10 cellular contexts compared by ENCODE assay signal in the genomic region with DNA sequence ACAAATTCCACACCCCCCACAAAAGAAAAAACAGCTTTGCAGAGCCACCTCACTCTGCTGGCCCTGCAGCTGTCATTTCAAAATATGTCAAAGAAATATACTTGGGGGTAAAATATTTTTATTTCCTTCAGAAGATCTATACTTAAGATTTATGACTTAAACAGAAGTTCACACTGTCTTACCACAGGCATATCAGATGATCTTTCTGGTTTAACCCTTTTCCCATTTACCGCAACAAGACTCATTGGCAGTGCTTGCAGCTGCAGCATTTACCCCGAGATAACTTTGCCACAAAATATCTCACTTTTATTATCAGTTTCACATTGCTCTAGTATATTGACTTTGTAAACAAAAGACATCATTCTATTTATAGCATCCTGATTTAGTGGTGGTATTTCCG.
"Had no signal": no experiment of that assay in that cellular context is flagged by ENCODE, and none has a peak within 500 bp of the region (broad histone marks: within the 10 kb centered on the region; RNA-seq: fewer than 3 reads in every experiment).

No MANE protein-coding gene starts in this region.

- H3K27ac Mint-ChIP-seq: activated T-helper 1 cell treated with anti-CD3 and anti-CD28 coated beads, Interleukin-12 subunit alpha, Interleukin-12 subunit beta, Interleukin-2, Interleukin-4 antibody, amounts not matched to agents 30 ng/mL and 10 ng/mL and 1 ng/mL, durations not matched to agents 14 hours and 24 hours and 36 hours; mesothelial cell of epicardium; WTC11 had no signal

- H3K4me1 ChIP-seq: tibial nerve had no signal

- ATAC-seq: WTC11 had no signal

- H3K9me3 Mint-ChIP-seq: activated T-helper 1 cell treated with anti-CD3 and anti-CD28 coated beads, Interleukin-12 subunit alpha, Interleukin-12 subunit beta, Interleukin-2, Interleukin-4 antibody, amounts not matched to agents 30 ng/mL and 10 ng/mL and 1 ng/mL, durations not matched to agents 14 hours and 24 hours and 36 hours had no signal

- H3K4me3 Mint-ChIP-seq: activated T-helper 1 cell treated with anti-CD3 and anti-CD28 coated beads, Interleukin-12 subunit alpha, Interleukin-12 subunit beta, Interleukin-2, Interleukin-4 antibody, amounts not matched to agents 30 ng/mL and 10 ng/mL and 1 ng/mL, durations not matched to agents 14 hours and 24 hours and 36 hours; brain; mesothelial cell of epicardium; WTC11 had no signal

- H3K36me3 Mint-ChIP-seq: brain, mesothelial cell of epicardium had no signal

- H3K27ac ChIP-seq: skin epidermis, tibial nerve had no signal

- H3K4me3 ChIP-seq: skin epidermis, tibial nerve had no signal

- H3K27me3 ChIP-seq: tibial nerve had no signal

- H3K36me3 ChIP-seq: tibial nerve had no signal

- DNase-seq: activated naive CD4-positive, alpha-beta T cell treated with anti-CD3 and anti-CD28 coated beads, Interleukin-2, amount 50 U/mL, for 16 hours; amygdala; hypothalamus; posterior cingulate gyrus had no signal
